In genomic region chr11:7437706-7438105, GRCh38 we compare ENCODE assay signal across 17 cellular contexts. TPM values are rescaled to one million over a fixed set of nuclear protein-coding genes. Genes with fewer than 3 reads are reported as not detected.
"Had no signal": no experiment of that assay in that cellular context is flagged by ENCODE, and none has a peak within 500 bp of the region (broad histone marks: within the 10 kb centered on the region; RNA-seq: fewer than 3 reads in every experiment).

No MANE protein-coding gene starts in this region.

- H3K27ac ChIP-seq: lower lobe of right lung, tibial nerve, WERI-Rb-1 had no signal

- H3K4me3 ChIP-seq: lower lobe of right lung, tibial nerve had no signal

- H3K27ac Mint-ChIP-seq: activated CD4-positive, alpha-beta T cell treated with anti-CD3 and anti-CD28 coated beads for 36 hours; dendritic cell treated with granulocyte-macrophage colony-stimulating factor and Interleukin-4, amounts not matched to agents 40 ng/mL and 50 ng/mL, for 4 days; progenitor cell of endocrine pancreas; stimulated activated naive B cell treated with anti-CD40 and anti-IgM and Interleukin-4, amounts not matched to agents 10 μg/mL and 1 μg/mL and 100 μg/mL, for 72 hours had no signal

- H3K27me3 ChIP-seq: neutrophil, tibial nerve had no signal

- H3K27me3 Mint-ChIP-seq: activated CD4-positive, alpha-beta T cell treated with anti-CD3 and anti-CD28 coated beads for 36 hours; activated CD8-positive, alpha-beta T cell treated with anti-CD3 and anti-CD28 coated beads for 36 hours; central memory CD8-positive, alpha-beta T cell; effector memory CD8-positive, alpha-beta T cell; naive B cell; progenitor cell of endocrine pancreas; stimulated activated naive B cell treated with anti-CD40 and anti-IgM and Interleukin-4, amounts not matched to agents 10 μg/mL and 1 μg/mL and 100 μg/mL, for 72 hours had no signal

- DNase-seq: activated CD4-positive, alpha-beta T cell treated with anti-CD3 and anti-CD28 coated beads for 36 hours; activated CD8-positive, alpha-beta memory T cell treated with anti-CD3 and anti-CD28 coated beads, Interleukin-2, amount 50 U/mL, for 48 hours; activated CD8-positive, alpha-beta T cell treated with anti-CD3 and anti-CD28 coated beads for 36 hours; effector memory CD8-positive, alpha-beta T cell; glutamatergic neuron; lower lobe of right lung; naive B cell; right cardiac atrium; stimulated activated naive B cell treated with anti-CD40 and anti-IgM and Interleukin-4, amounts not matched to agents 10 μg/mL and 1 μg/mL and 100 μg/mL, for 72 hours; T-helper 9 cell; WERI-Rb-1 had no signal

- H3K4me3 Mint-ChIP-seq: activated CD4-positive, alpha-beta T cell treated with anti-CD3 and anti-CD28 coated beads for 36 hours; activated CD8-positive, alpha-beta T cell treated with anti-CD3 and anti-CD28 coated beads for 36 hours; central memory CD8-positive, alpha-beta T cell; dendritic cell treated with granulocyte-macrophage colony-stimulating factor and Interleukin-4, amounts not matched to agents 40 ng/mL and 50 ng/mL, for 4 days; stimulated activated naive B cell treated with anti-CD40 and anti-IgM and Interleukin-4, amounts not matched to agents 10 μg/mL and 1 μg/mL and 100 μg/mL, for 72 hours had no signal

- ATAC-seq: activated CD4-positive, alpha-beta T cell treated with anti-CD3 and anti-CD28 coated beads for 36 hours; activated CD8-positive, alpha-beta T cell treated with anti-CD3 and anti-CD28 coated beads for 36 hours; effector memory CD8-positive, alpha-beta T cell; lower lobe of right lung; right cardiac atrium; stimulated activated naive B cell treated with anti-CD40 and anti-IgM and Interleukin-4, amounts not matched to agents 10 μg/mL and 1 μg/mL and 100 μg/mL, for 72 hours had no signal

- H3K9me3 Mint-ChIP-seq: activated CD8-positive, alpha-beta T cell treated with anti-CD3 and anti-CD28 coated beads for 36 hours; central memory CD8-positive, alpha-beta T cell; dendritic cell treated with granulocyte-macrophage colony-stimulating factor and Interleukin-4, amounts not matched to agents 40 ng/mL and 50 ng/mL, for 4 days; effector memory CD8-positive, alpha-beta T cell; naive B cell; stimulated activated naive B cell treated with anti-CD40 and anti-IgM and Interleukin-4, amounts not matched to agents 10 μg/mL and 1 μg/mL and 100 μg/mL, for 72 hours had no signal

- H3K4me1 ChIP-seq: tibial nerve had no signal

- H3K9me3 ChIP-seq: lower lobe of right lung, neutrophil, tibial nerve had no signal

- H3K36me3 ChIP-seq: lower lobe of right lung, neutrophil, tibial nerve, WERI-Rb-1 had no signal

RNA-seq across cellular contexts. Expression of gene OLFML1, which starts 47.6 kb away (rescaled TPM):
- total RNA-seq: activated CD4-positive, alpha-beta T cell treated with anti-CD3 and anti-CD28 coated beads for 36 hours; activated CD8-positive, alpha-beta T cell treated with anti-CD3 and anti-CD28 coated beads for 36 hours; epithelial cell of proximal tubule; progenitor cell of endocrine pancreas had no signal
